In the genomic region with DNA sequence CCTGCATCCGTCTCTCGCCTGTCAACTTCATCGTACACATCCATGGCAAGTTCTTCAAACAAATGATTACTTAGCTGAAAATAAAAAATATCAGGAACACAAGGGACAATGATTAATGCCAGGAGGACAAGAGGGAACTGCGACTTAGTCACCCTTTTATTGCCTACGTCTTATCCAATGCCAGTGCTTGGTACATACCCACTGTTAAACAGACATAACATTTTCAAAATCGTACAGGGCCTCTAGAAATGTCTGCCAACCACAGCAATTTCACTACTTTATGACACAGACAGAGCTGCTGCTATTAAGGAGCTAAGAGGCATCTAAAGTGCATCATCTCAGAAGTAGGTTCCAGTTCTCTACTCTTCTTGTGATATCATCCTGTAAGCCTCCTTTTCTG, we compare ENCODE assay signal across 1 cellular context.
TF ChIP-seq lines count a peak whose summit lies in the region.

No MANE protein-coding gene starts in this region.

TF ChIP-seq in HepG2, 621 proteins besides CTCF, POLR2A, EP300 and RAD21:
- no peak for TF ChIP-seq ZNF350 (CRISPR knock-in tag; IDR thresholded peaks at IDR 0.05; ENCODE audit: borderline replicate concordance, low read depth)
- no peak for TF ChIP-seq ZNF839 (CRISPR knock-in tag; IDR thresholded peaks at IDR 0.05; ENCODE audit: borderline replicate concordance)
- no peak for TF ChIP-seq PHF5A (CRISPR knock-in tag; IDR thresholded peaks at IDR 0.05; ENCODE audit: low read depth, unreplicated experiment)
- TF ChIP-seq ZNF891 (CRISPR knock-in tag; IDR thresholded peaks at IDR 0.05) = no peak
- no peak for TF ChIP-seq ZNF644 (CRISPR knock-in tag; IDR thresholded peaks at IDR 0.05; ENCODE audit: low read depth)
- TF ChIP-seq, protein P1, sequence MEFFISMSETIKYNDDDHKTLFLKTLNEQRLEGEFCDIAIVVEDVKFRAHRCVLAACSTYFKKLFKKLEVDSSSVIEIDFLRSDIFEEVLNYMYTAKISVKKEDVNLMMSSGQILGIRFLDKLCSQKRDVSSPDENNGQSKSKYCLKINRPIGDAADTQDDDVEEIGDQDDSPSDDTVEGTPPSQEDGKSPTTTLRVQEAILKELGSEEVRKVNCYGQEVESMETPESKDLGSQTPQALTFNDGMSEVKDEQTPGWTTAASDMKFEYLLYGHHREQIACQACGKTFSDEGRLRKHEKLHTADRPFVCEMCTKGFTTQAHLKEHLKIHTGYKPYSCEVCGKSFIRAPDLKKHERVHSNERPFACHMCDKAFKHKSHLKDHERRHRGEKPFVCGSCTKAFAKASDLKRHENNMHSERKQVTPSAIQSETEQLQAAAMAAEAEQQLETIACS (CRISPR knock-in tag; IDR thresholded peaks at IDR 0.05) = no peak
